1 cellular context compared by ENCODE assay signal in genomic region chr4:142265536-142265935, GRCh38.
TF ChIP-seq lines count a peak whose summit lies in the region.

No MANE protein-coding gene starts in this region.

TF ChIP-seq in IMR-90, 13 proteins besides CTCF, POLR2A, EP300 and RAD21 (continued from another document):
- TF ChIP-seq RCOR1 (IDR thresholded peaks at IDR 0.05; ENCODE audit: insufficient replicate concordance, low read length) (no peak), RFX5 (IDR thresholded peaks at IDR 0.05; ENCODE audit: low read depth, low read length) (no peak), USF2 (IDR thresholded peaks at IDR 0.05; ENCODE audit: low read depth, low read length) (no peak), CHD1 (IDR thresholded peaks at IDR 0.05; ENCODE audit: low read depth, low read length) (no peak), FOS (IDR thresholded peaks at IDR 0.05; ENCODE audit: low read depth, low read length) (peak; percentile 78), MAZ (IDR thresholded peaks at IDR 0.05; ENCODE audit: borderline replicate concordance, low read depth, low read length) (no peak)
TF ChIP-seq in IMR-90: peak in this region for 1.
